Comparison of ENCODE assay signal across 8 cellular contexts in genomic region chr16:51762081-51762995, GRCh38.
DNase-seq lines count a peak whose midpoint lies in the region; ATAC-seq and TF ChIP-seq lines count a peak whose summit lies in the region.

No MANE protein-coding gene starts in this region.

- H3K27ac ChIP-seq in DOHH2 (ENCODE audit: low read depth, low read length) = no peak overlapping the region
- H3K27ac ChIP-seq in effector memory CD4-positive, alpha-beta T cell (ENCODE audit: insufficient read depth, low read length, poor library complexity, severe bottlenecking) = no peak overlapping the region

- H3K4me3 ChIP-seq in DOHH2 (ENCODE audit: low read length) = no peak overlapping the region
- no peak overlapping the region for H3K4me3 ChIP-seq in effector memory CD4-positive, alpha-beta T cell (ENCODE audit: insufficient read depth, low read depth, low read length, poor library complexity, severe bottlenecking)

- no peaks in the 10 kb centered on the region for H3K4me1 Mint-ChIP-seq in activated T-helper 2 cell treated with anti-CD3 and anti-CD28 coated beads, Interferon-gamma antibody, Interleukin-2, Interleukin-4, amounts not matched to agents 10 μg/mL and 5 μg/mL and 100 μg/mL, durations not matched to agents 14 hours and 24 hours and 36 hours (ENCODE audit: low read depth)
- H3K4me1 Mint-ChIP-seq in glutamatergic neuron (ENCODE audit: low read depth, unreplicated experiment) (peaks cover 58% of the 10 kb centered on the region), progenitor cell of endocrine pancreas (ENCODE audit: low read depth) (peaks cover 29% of the 10 kb centered on the region)

- peaks cover 6% of the 10 kb centered on the region for H3K27me3 Mint-ChIP-seq in activated T-helper 2 cell treated with anti-CD3 and anti-CD28 coated beads, Interferon-gamma antibody, Interleukin-2, Interleukin-4, amounts not matched to agents 10 μg/mL and 5 μg/mL and 100 μg/mL, durations not matched to agents 14 hours and 24 hours and 36 hours (ENCODE audit: low read depth)
- H3K27me3 Mint-ChIP-seq in glutamatergic neuron (ENCODE audit: unreplicated experiment) (peaks cover 3% of the 10 kb centered on the region), progenitor cell of endocrine pancreas (peaks cover 78% of the 10 kb centered on the region)

- intact Hi-C loops in activated T-helper 2 cell treated with anti-CD3 and anti-CD28 coated beads, Interferon-gamma antibody, Interleukin-2, Interleukin-4, amounts not matched to agents 10 μg/mL and 5 μg/mL and 100 μg/mL, durations not matched to agents 14 hours and 24 hours and 36 hours (cut with micrococcal nuclease) = loop anchor here (10.0 kb wide), 1 partner anchor 608 kb away; the partner anchor contains the start of gene SALL1

- no peaks in the 10 kb centered on the region for H3K9me2 ChIP-seq in DOHH2 (replicated peaks; ENCODE audit: control insufficient read depth, low read length)

- no peak overlapping the region for H3K27ac Mint-ChIP-seq in activated T-helper 2 cell treated with anti-CD3 and anti-CD28 coated beads, Interferon-gamma antibody, Interleukin-2, Interleukin-4, amounts not matched to agents 10 μg/mL and 5 μg/mL and 100 μg/mL, durations not matched to agents 14 hours and 24 hours and 36 hours
- H3K27ac Mint-ChIP-seq in glutamatergic neuron (ENCODE audit: unreplicated experiment) = peak overlapping the region; percentile 87
- no peak overlapping the region for H3K27ac Mint-ChIP-seq in progenitor cell of endocrine pancreas

- H3K36me3 ChIP-seq in DOHH2 (ENCODE audit: control insufficient read depth, low read length) = no peaks in the 10 kb centered on the region
- no peaks in the 10 kb centered on the region for H3K36me3 ChIP-seq in effector memory CD4-positive, alpha-beta T cell (ENCODE audit: control insufficient read depth, insufficient read depth, low read length)

- H3K9me3 ChIP-seq in DOHH2 (ENCODE audit: control insufficient read depth, insufficient read depth, low read length) = no peaks in the 10 kb centered on the region
- H3K9me3 ChIP-seq in effector memory CD4-positive, alpha-beta T cell (ENCODE audit: control insufficient read depth, low read length) = no peaks in the 10 kb centered on the region

- no peaks in the 10 kb centered on the region for H4K20me1 ChIP-seq in DOHH2 (ENCODE audit: control insufficient read depth, insufficient read depth, low read depth, low read length)

- no peaks in the 10 kb centered on the region for H3K4me1 ChIP-seq in DOHH2 (ENCODE audit: control insufficient read depth, low read length)
- H3K4me1 ChIP-seq in effector memory CD4-positive, alpha-beta T cell (ENCODE audit: control insufficient read depth, insufficient read depth, low read length, poor library complexity, severe bottlenecking) = no peaks in the 10 kb centered on the region

- ATAC-seq in GM21367 (IDR thresholded peaks at IDR 0.05; ENCODE audit: unreplicated experiment) = peak; percentile 97

- no peaks in the 10 kb centered on the region for H3K9me3 Mint-ChIP-seq in activated T-helper 2 cell treated with anti-CD3 and anti-CD28 coated beads, Interferon-gamma antibody, Interleukin-2, Interleukin-4, amounts not matched to agents 10 μg/mL and 5 μg/mL and 100 μg/mL, durations not matched to agents 14 hours and 24 hours and 36 hours
- H3K9me3 Mint-ChIP-seq in glutamatergic neuron (ENCODE audit: unreplicated experiment) = peaks cover 6% of the 10 kb centered on the region
- no peaks in the 10 kb centered on the region for H3K9me3 Mint-ChIP-seq in progenitor cell of endocrine pancreas (ENCODE audit: low read depth)

- TF ChIP-seq CTCF in DOHH2 (IDR thresholded peaks at IDR 0.05; ENCODE audit: low read depth, low read length, poor library complexity, severe bottlenecking) (peak; percentile 92), glutamatergic neuron (IDR thresholded peaks at IDR 0.05; ENCODE audit: partially characterized antibody, unreplicated experiment) (peak; percentile 93), progenitor cell of endocrine pancreas (IDR thresholded peaks at IDR 0.05; ENCODE audit: unreplicated experiment) (peak; percentile 99)

- H3K27me3 ChIP-seq in DOHH2 (ENCODE audit: control insufficient read depth, low read length) = no peaks in the 10 kb centered on the region; the same call in 1 of the 2 replicates
- H3K27me3 ChIP-seq in effector memory CD4-positive, alpha-beta T cell (replicated peaks; ENCODE audit: control insufficient read depth, insufficient read depth, low read length, poor library complexity, severe bottlenecking) = no peaks in the 10 kb centered on the region

- no peak overlapping the region for H3K4me2 ChIP-seq in DOHH2 (ENCODE audit: low read length)

- no peaks in the 10 kb centered on the region for H3K36me3 Mint-ChIP-seq in activated T-helper 2 cell treated with anti-CD3 and anti-CD28 coated beads, Interferon-gamma antibody, Interleukin-2, Interleukin-4, amounts not matched to agents 10 μg/mL and 5 μg/mL and 100 μg/mL, durations not matched to agents 14 hours and 24 hours and 36 hours (ENCODE audit: low read depth)
- H3K36me3 Mint-ChIP-seq in glutamatergic neuron (ENCODE audit: unreplicated experiment) (no peaks in the 10 kb centered on the region), progenitor cell of endocrine pancreas (ENCODE audit: insufficient read depth) (no peaks in the 10 kb centered on the region)

- H3K4me3 Mint-ChIP-seq in activated T-helper 2 cell treated with anti-CD3 and anti-CD28 coated beads, Interferon-gamma antibody, Interleukin-2, Interleukin-4, amounts not matched to agents 10 μg/mL and 5 μg/mL and 100 μg/mL, durations not matched to agents 14 hours and 24 hours and 36 hours (ENCODE audit: low read depth) = no peak overlapping the region
- H3K4me3 Mint-ChIP-seq in glutamatergic neuron (ENCODE audit: unreplicated experiment) (peak overlapping the region; percentile 55), progenitor cell of endocrine pancreas (ENCODE audit: low read depth) (peak overlapping the region; percentile 59)

- H3F3A ChIP-seq in DOHH2 (ENCODE audit: control insufficient read depth, insufficient read depth) = no peaks in the 10 kb centered on the region

- no peaks in the 10 kb centered on the region for H3K79me2 ChIP-seq in DOHH2 (ENCODE audit: control insufficient read depth, low read length)

- DNase-seq in HS-27A (ENCODE audit: low read depth) (peak; percentile 17), NOMO-1 treated with DMSO at 0.1 percent for 48 hours (lab: John Stamatoyannopoulos, UW; ENCODE audit: unreplicated experiment) (peak; percentile 48), glutamatergic neuron (peak; percentile 93), progenitor cell of endocrine pancreas (ENCODE audit: low spot score, unreplicated experiment) (peak; percentile 75)
- peak; percentile 19 for DNase-seq in activated T-helper 2 cell treated with anti-CD3 and anti-CD28 coated beads, Interferon-gamma antibody, Interleukin-2, Interleukin-4, amounts not matched to agents 10 μg/mL and 5 μg/mL and 100 μg/mL, durations not matched to agents 14 hours and 24 hours and 36 hours (ENCODE audit: low spot score)
- DNase-seq in effector memory CD4-positive, alpha-beta T cell = no peak

Comparison
In these comparisons a context has a peak if more than half of its experiments do, and no peak if none do; other contexts are left out.
1. DNase-seq: peak in HS-27A (single experiment), NOMO-1 treated with DMSO at 0.1 percent for 48 hours (single experiment), activated T-helper 2 cell treated with anti-CD3 and anti-CD28 coated beads, Interferon-gamma antibody, Interleukin-2, Interleukin-4, amounts not matched to agents 10 μg/mL and 5 μg/mL and 100 μg/mL, durations not matched to agents 14 hours and 24 hours and 36 hours (single experiment), glutamatergic neuron (single experiment) and progenitor cell of endocrine pancreas (single experiment); none in effector memory CD4-positive, alpha-beta T cell (0 of 3).
2. Peak in every context shown above with its lines, with median percentiles within 50 percentile points of each other: CTCF ChIP-seq.